Comparison of ENCODE assay signal across 8 cellular contexts in the genomic region with DNA sequence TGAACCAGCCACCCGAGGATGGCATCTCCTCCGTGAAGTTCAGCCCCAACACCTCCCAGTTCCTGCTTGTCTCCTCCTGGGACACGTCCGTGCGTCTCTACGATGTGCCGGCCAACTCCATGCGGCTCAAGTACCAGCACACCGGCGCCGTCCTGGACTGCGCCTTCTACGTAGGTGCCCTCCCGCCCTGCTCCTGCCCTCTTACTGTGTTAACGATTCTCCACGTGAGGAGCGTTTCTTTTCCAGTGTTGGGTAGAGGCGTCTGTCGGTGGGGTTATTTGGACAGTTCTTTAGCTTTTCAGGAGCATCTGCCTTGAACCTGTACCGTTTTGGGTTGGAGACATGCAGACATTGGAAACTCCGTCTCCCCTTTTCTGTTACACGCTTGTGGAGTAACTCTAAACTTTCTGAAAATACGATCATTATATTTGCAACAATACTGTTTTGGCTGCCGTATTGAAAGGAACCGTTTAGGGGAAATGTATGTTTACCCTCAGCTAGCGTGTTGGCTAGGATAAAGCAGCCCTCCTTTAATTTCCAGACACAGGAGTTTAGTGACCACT. TPM values are rescaled to one million over a fixed set of nuclear protein-coding genes. Genes with fewer than 3 reads are reported as not detected.
DNase-seq lines count a peak whose midpoint lies in the region; ATAC-seq and TF ChIP-seq lines count a peak whose summit lies in the region.

No MANE protein-coding gene starts in this region.

- peaks cover 36% of the 10 kb centered on the region for H3K27me3 ChIP-seq in neural cell (ENCODE audit: insufficient read depth, low read depth, low read length)

- H3K9ac ChIP-seq in neural cell (ENCODE audit: low read length): peak overlapping the region; percentile 84

- H3K9me3 ChIP-seq in neural cell (ENCODE audit: low read length): no peaks in the 10 kb centered on the region

- peak overlapping the region; percentile 79 for H3K4me3 ChIP-seq in neural cell (ENCODE audit: low read length)

- DNase-seq in activated T-cell treated with anti-CD3 and anti-CD28 coated beads, Interleukin-2, amount 50 U/mL, for 1 hour: peak; percentile 47
- no peak for DNase-seq in activated T-cell treated with anti-CD3 and anti-CD28 coated beads for 4 hours
- peak; percentile 49 for DNase-seq in SK-MEL-5 (ENCODE audit: low read depth, low spot score)
- no peak for DNase-seq in epithelial cell of prostate (ENCODE audit: low read depth, low spot score)
- DNase-seq in T1000 (lab: John Stamatoyannopoulos, UW): no peak
- DNase-seq in KBM-7: no peak

- ATAC-seq in HG02884 (IDR thresholded peaks at IDR 0.05; ENCODE audit: unreplicated experiment): peak; percentile 5

- TF ChIP-seq RAD21 in neural cell (conservative IDR thresholded peaks at IDR 0.05): no peak

- TF ChIP-seq CTCF in neural cell (IDR thresholded peaks at IDR 0.05; ENCODE audit: poor library complexity, severe bottlenecking): no peak

- H3K27ac ChIP-seq in epithelial cell of prostate: peak overlapping the region; percentile 80
- H3K27ac ChIP-seq in neural cell (ENCODE audit: low read length): no peak overlapping the region

- H4K20me1 ChIP-seq in neural cell (ENCODE audit: insufficient read depth): no peaks in the 10 kb centered on the region

- TF ChIP-seq EP300 in neural cell (conservative IDR thresholded peaks at IDR 0.05; ENCODE audit: poor library complexity, severe bottlenecking): no peak

- in situ Hi-C loops in SK-MEL-5 (cut with HindIII; ENCODE audit: low pct_unique_long_range_greater_than_20kb, low sequenced_read_pairs) (no loop called here), KBM-7 (cut with MboI; ENCODE audit: low pct_unique_long_range_greater_than_20kb, low sequenced_read_pairs) (no loop called here)

- no peaks in the 10 kb centered on the region for H3K9me2 ChIP-seq in neural cell (ENCODE audit: insufficient read depth, low read length)

- peaks cover 11% of the 10 kb centered on the region for H3K36me3 ChIP-seq in neural cell (ENCODE audit: insufficient read depth, low read length)

- H3K79me2 ChIP-seq in neural cell (replicated peaks; ENCODE audit: insufficient read depth, low read length): peaks cover 26% of the 10 kb centered on the region

- H2AFZ ChIP-seq in neural cell (ENCODE audit: low read depth, low read length): peak overlapping the region; percentile 83

- H3K4me2 ChIP-seq in neural cell (ENCODE audit: low read length): peak overlapping the region; percentile 11

- H3F3A ChIP-seq in neural cell (ENCODE audit: insufficient read depth, low read length, poor library complexity, severe bottlenecking): no peaks in the 10 kb centered on the region

TF ChIP-seq in neural cell, 6 proteins besides CTCF, POLR2A, EP300 and RAD21:
- no peak for TF ChIP-seq POLR2AphosphoS5 (IDR thresholded peaks at IDR 0.05)
- TF ChIP-seq SMC3 (conservative IDR thresholded peaks at IDR 0.05; ENCODE audit: poor library complexity): no peak
- TF ChIP-seq REST (IDR thresholded peaks at IDR 0.05; ENCODE audit: borderline replicate concordance): no peak
- TF ChIP-seq EZH2 (IDR thresholded peaks at IDR 0.05; ENCODE audit: borderline replicate concordance, insufficient read depth, low read length, poor library complexity, severe bottlenecking): no peak
- TF ChIP-seq MXI1 (conservative IDR thresholded peaks at IDR 0.05; ENCODE audit: poor library complexity, severe bottlenecking): peak; percentile 57
TF ChIP-seq in neural cell: peak in this region for 1.

RNA-seq across cellular contexts. Expression of gene BUB3, which starts 0.8 kb away (rescaled TPM):
- 169 and 180 TPM in 2 replicates for total RNA-seq in SK-MEL-5 (2014; rRNA removed; shearing (Covaris generic))
- 105 and 140 TPM in 2 replicates for polyA plus RNA-seq in SK-MEL-5 (2015; cell fraction: cytosol; rRNA removed)
- polyA plus RNA-seq in SK-MEL-5 (2015; cell fraction: nucleus; rRNA removed): 294 and 309 TPM in 2 replicates
- polyA plus RNA-seq in neural cell: 127 and 162 TPM in 2 replicates
- polyA minus RNA-seq in neural cell: 140 and 152 TPM in 2 replicates

RNA-seq across cellular contexts. Expression of gene HMX2, which starts 7.1 kb away (rescaled TPM):
- total RNA-seq in SK-MEL-5 (2014; rRNA removed; shearing (Covaris generic)): not detected in 2 replicates
- polyA plus RNA-seq in SK-MEL-5 (2015; cell fraction: cytosol; rRNA removed): not detected in 2 replicates
- polyA plus RNA-seq in SK-MEL-5 (2015; cell fraction: nucleus; rRNA removed): 0.15 TPM in 1 of 2 replicates, not detected in the other
- not detected in 2 replicates for polyA plus RNA-seq in neural cell
- not detected in 2 replicates for polyA minus RNA-seq in neural cell

RNA-seq across cellular contexts. Expression of gene HMX3, which starts 19.3 kb away (rescaled TPM):
- 0.32 and 1.6 TPM in 2 replicates for total RNA-seq in SK-MEL-5 (2014; rRNA removed; shearing (Covaris generic))
- 0.35 and 0.86 TPM in 2 replicates for polyA plus RNA-seq in SK-MEL-5 (2015; cell fraction: cytosol; rRNA removed)
- polyA plus RNA-seq in SK-MEL-5 (2015; cell fraction: nucleus; rRNA removed): not detected in 2 replicates
- not detected in 2 replicates for polyA plus RNA-seq in neural cell
- not detected in 2 replicates for polyA minus RNA-seq in neural cell

Comparison
In these comparisons a context has a peak if more than half of its experiments do, and no peak if none do; other contexts are left out.
1. DNase-seq: peak in activated T-cell treated with anti-CD3 and anti-CD28 coated beads, Interleukin-2, amount 50 U/mL, for 1 hour (single experiment) and SK-MEL-5 (single experiment); none in activated T-cell treated with anti-CD3 and anti-CD28 coated beads for 4 hours (single experiment), epithelial cell of prostate (single experiment), T1000 (single experiment) and KBM-7 (single experiment).